8 cellular contexts compared by ENCODE assay signal in genomic region chr11:110434952-110435779, GRCh38. TPM values are rescaled to one million over a fixed set of nuclear protein-coding genes. Genes with fewer than 3 reads are reported as not detected.
DNase-seq lines count a peak whose midpoint lies in the region; FAIRE-seq and TF ChIP-seq lines count a peak whose summit lies in the region.

No MANE protein-coding gene starts in this region.

- H3K27me3 ChIP-seq in bronchial epithelial cell (ENCODE audit: control insufficient read depth, insufficient read depth, low read length), result no peaks in the 10 kb centered on the region
- H3K27me3 ChIP-seq in SJCRH30, result no peaks in the 10 kb centered on the region

- DNase-seq in activated naive CD4-positive, alpha-beta T cell treated with anti-CD3 and anti-CD28 coated beads, Interleukin-2, amount 10 ng/mL, durations not matched to agents 7 days and 5 days, result peak; percentile 50
- DNase-seq in activated naive CD4-positive, alpha-beta T cell treated with anti-CD3 and anti-CD28 coated beads, Interleukin-2, amount 50 U/mL, for 16 hours, result no peak
- DNase-seq in HPDE6-E6E7 (ENCODE audit: extremely low spot score), result peak; percentile 36
- peak; percentile 63 for DNase-seq in bronchial epithelial cell (ENCODE audit: low read depth)
- DNase-seq in activated T-cell treated with anti-CD3 and anti-CD28 coated beads, Interleukin-2, amount 50 U/mL, for 48 hours, result no peak
- no peak for DNase-seq in SJCRH30
- DNase-seq in pons (ENCODE audit: low spot score), result no peak

- H3K4me3 ChIP-seq in bronchial epithelial cell (ENCODE audit: low read depth, low read length), result no peak overlapping the region
- no peak overlapping the region for H3K4me3 ChIP-seq in urinary bladder (ENCODE audit: low read depth, low read length)
- H3K4me3 ChIP-seq in SJCRH30, result no peak overlapping the region

- H3K36me3 Mint-ChIP-seq in activated naive CD4-positive, alpha-beta T cell treated with anti-CD3 and anti-CD28 coated beads, Interleukin-2, amount 10 ng/mL, durations not matched to agents 7 days and 5 days, result peaks cover 28% of the 10 kb centered on the region

- no peak for FAIRE-seq in bronchial epithelial cell (lab: Jason Lieb, UNC)

- H3K4me1 ChIP-seq in urinary bladder (ENCODE audit: insufficient read depth) (no peaks in the 10 kb centered on the region), SJCRH30 (peaks cover 6% of the 10 kb centered on the region; the same call in 1 of the 2 replicates)

- H3K9me3 Mint-ChIP-seq in activated naive CD4-positive, alpha-beta T cell treated with anti-CD3 and anti-CD28 coated beads, Interleukin-2, amount 10 ng/mL, durations not matched to agents 7 days and 5 days, result no peaks in the 10 kb centered on the region

- H3K4me1 Mint-ChIP-seq in activated naive CD4-positive, alpha-beta T cell treated with anti-CD3 and anti-CD28 coated beads, Interleukin-2, amount 10 ng/mL, durations not matched to agents 7 days and 5 days, result peaks cover 36% of the 10 kb centered on the region

- peak; percentile 51 for TF ChIP-seq CTCF in bronchial epithelial cell (IDR thresholded peaks at IDR 0.05; ENCODE audit: insufficient read depth, low read length, severe bottlenecking)

- H3K27ac Mint-ChIP-seq in activated naive CD4-positive, alpha-beta T cell treated with anti-CD3 and anti-CD28 coated beads, Interleukin-2, amount 10 ng/mL, durations not matched to agents 7 days and 5 days, result no peak overlapping the region

- no peaks in the 10 kb centered on the region for H3K9me3 ChIP-seq in SJCRH30 (replicated peaks)

- H3K27me3 Mint-ChIP-seq in activated naive CD4-positive, alpha-beta T cell treated with anti-CD3 and anti-CD28 coated beads, Interleukin-2, amount 10 ng/mL, durations not matched to agents 7 days and 5 days, result no peaks in the 10 kb centered on the region

- CTCF ChIA-PET in activated naive CD4-positive, alpha-beta T cell treated with anti-CD3 and anti-CD28 coated beads, Interleukin-2, amount 10 ng/mL, durations not matched to agents 7 days and 5 days (lab: Charles Lee), result interaction anchor here (0.7 to 8.1 kb wide), 9 partner anchors 10 to 795 kb away, joined by 3 to 89 read pairs (median 7); no protein-coding TSS in a partner anchor

- WGBS in urinary bladder, result 92% methylated on average over 8 of the region's 8 CpGs

- H3K36me3 ChIP-seq in bronchial epithelial cell (ENCODE audit: control insufficient read depth, insufficient read depth, low read length), result peaks cover 2% of the 10 kb centered on the region
- no peaks in the 10 kb centered on the region for H3K36me3 ChIP-seq in urinary bladder (ENCODE audit: insufficient read depth)
- H3K36me3 ChIP-seq in SJCRH30, result peaks cover 5% of the 10 kb centered on the region; the same call in 1 of the 2 replicates

- no peak overlapping the region for H3K4me3 Mint-ChIP-seq in activated naive CD4-positive, alpha-beta T cell treated with anti-CD3 and anti-CD28 coated beads, Interleukin-2, amount 10 ng/mL, durations not matched to agents 7 days and 5 days

- H3K27ac ChIP-seq in urinary bladder (ENCODE audit: low read depth) (peak overlapping the region; percentile 59), SJCRH30 (no peak overlapping the region)

RNA-seq across cellular contexts. Expression of gene FDX1, which starts 5.4 kb away (rescaled TPM):
- total RNA-seq in bronchial epithelial cell (9.7 and 11.6 TPM in 2 replicates), urinary bladder (13.7 TPM)
- 8.5 TPM for polyA plus RNA-seq in urinary bladder
- total RNA-seq in SJCRH30 (2014; rRNA removed; shearing (Covaris generic)), result 7.1 and 8.3 TPM in 2 replicates

Comparison
In these comparisons a context has a peak if more than half of its experiments do, and no peak if none do; other contexts are left out.
1. DNase-seq: peak in activated naive CD4-positive, alpha-beta T cell treated with anti-CD3 and anti-CD28 coated beads, Interleukin-2, amount 10 ng/mL, durations not matched to agents 7 days and 5 days (single experiment), HPDE6-E6E7 (single experiment) and bronchial epithelial cell (single experiment); none in activated naive CD4-positive, alpha-beta T cell treated with anti-CD3 and anti-CD28 coated beads, Interleukin-2, amount 50 U/mL, for 16 hours (single experiment), activated T-cell treated with anti-CD3 and anti-CD28 coated beads, Interleukin-2, amount 50 U/mL, for 48 hours (0 of 2), SJCRH30 (0 of 2) and pons (single experiment).